In genomic region chr6:134523051-134523450, GRCh38 we compare ENCODE assay signal across 16 cellular contexts.
DNase-seq lines count a peak whose midpoint lies in the region; ATAC-seq, FAIRE-seq and TF ChIP-seq lines count a peak whose summit lies in the region.
"Had no signal": no experiment of that assay in that cellular context is flagged by ENCODE, and none has a peak within 500 bp of the region (broad histone marks: within the 10 kb centered on the region; RNA-seq: fewer than 3 reads in every experiment).

No MANE protein-coding gene starts in this region.

- DNase-seq in A549 (ENCODE audit: low read depth in 1 of 2, low spot score in 1 of 2) (no peak), mesenchymal stem cell (no peak), osteocyte (ENCODE audit: extremely low spot score, unreplicated experiment) (no peak), NCI-H1048 (lab: John Stamatoyannopoulos, UW) (no peak), left lung (no peak)
- DNase-seq in activated T-helper 2 cell treated with anti-CD3 and anti-CD28 coated beads, Interferon-gamma antibody, Interleukin-2, Interleukin-4, amounts not matched to agents 10 μg/mL and 5 μg/mL and 100 μg/mL, durations not matched to agents 14 hours and 24 hours and 36 hours (ENCODE audit: low spot score) = no peak
- no peak for DNase-seq in activated CD8-positive, alpha-beta memory T cell treated with anti-CD3 and anti-CD28 coated beads, Interleukin-2, amount 50 U/mL, for 48 hours
- DNase-seq: C1 segment of cervical spinal cord; CD4-positive, alpha-beta memory T cell; DMS153; EL; H7 had no signal

- no peak overlapping the region for H2AK5ac ChIP-seq in mesenchymal stem cell (ENCODE audit: low read length, severe bottlenecking)

- H3K4me1 ChIP-seq in A549 (peaks cover 58% of the 10 kb centered on the region), mesenchymal stem cell (ENCODE audit: control insufficient read depth, insufficient read depth, low read depth, low read length) (peaks cover 4% of the 10 kb centered on the region), left lung (peaks cover 9 to 40% of the 10 kb centered on the region in 2 donors)

- H3K27me3 ChIP-seq in mesenchymal stem cell (ENCODE audit: control insufficient read depth in 1 of 2, insufficient read depth in 1 of 2, low read length in 2 of 2) (no peaks in the 10 kb centered on the region), left lung (no peaks in the 10 kb centered on the region)

- H3K4me2 ChIP-seq in A549 (no peak overlapping the region), mesenchymal stem cell (ENCODE audit: low read length, poor library complexity, severe bottlenecking) (no peak overlapping the region)
- H3K4me2 ChIP-seq: GM23338 had no signal

- no peak overlapping the region for H3K4me3 Mint-ChIP-seq in activated T-helper 2 cell treated with anti-CD3 and anti-CD28 coated beads, Interferon-gamma antibody, Interleukin-2, Interleukin-4, amounts not matched to agents 10 μg/mL and 5 μg/mL and 100 μg/mL, durations not matched to agents 14 hours and 24 hours and 36 hours (ENCODE audit: low read depth)
- no peak overlapping the region for H3K4me3 Mint-ChIP-seq in osteocyte (ENCODE audit: unreplicated experiment)
- H3K4me3 Mint-ChIP-seq: B cell; CD4-positive, alpha-beta memory T cell; GM23338 had no signal

- H3K27ac Mint-ChIP-seq in activated T-helper 2 cell treated with anti-CD3 and anti-CD28 coated beads, Interferon-gamma antibody, Interleukin-2, Interleukin-4, amounts not matched to agents 10 μg/mL and 5 μg/mL and 100 μg/mL, durations not matched to agents 14 hours and 24 hours and 36 hours = peak overlapping the region; percentile 20
- peak overlapping the region; percentile 16 for H3K27ac Mint-ChIP-seq in osteocyte (ENCODE audit: unreplicated experiment)
- H3K27ac Mint-ChIP-seq: B cell, GM23338 had no signal

- peaks cover 50% of the 10 kb centered on the region for H3K4me1 Mint-ChIP-seq in activated T-helper 2 cell treated with anti-CD3 and anti-CD28 coated beads, Interferon-gamma antibody, Interleukin-2, Interleukin-4, amounts not matched to agents 10 μg/mL and 5 μg/mL and 100 μg/mL, durations not matched to agents 14 hours and 24 hours and 36 hours (ENCODE audit: low read depth)
- H3K4me1 Mint-ChIP-seq in osteocyte (ENCODE audit: unreplicated experiment) = peaks cover 67% of the 10 kb centered on the region

- H3K18ac ChIP-seq in mesenchymal stem cell (ENCODE audit: low read depth in 1 of 2, low read length in 2 of 2) = no peak overlapping the region

- no peak for TF ChIP-seq EP300 in A549 (IDR thresholded peaks at IDR 0.05)

- no peak overlapping the region for H2BK12ac ChIP-seq in mesenchymal stem cell (ENCODE audit: low read length in 2 of 2)

- peak overlapping the region; percentile 75 for H4K8ac ChIP-seq in mesenchymal stem cell (ENCODE audit: low read length)

- H2BK15ac ChIP-seq in mesenchymal stem cell (ENCODE audit: low read depth, poor library complexity, severe bottlenecking) = no peak overlapping the region

- H3K36me3 Mint-ChIP-seq in activated T-helper 2 cell treated with anti-CD3 and anti-CD28 coated beads, Interferon-gamma antibody, Interleukin-2, Interleukin-4, amounts not matched to agents 10 μg/mL and 5 μg/mL and 100 μg/mL, durations not matched to agents 14 hours and 24 hours and 36 hours (ENCODE audit: low read depth) = peaks cover 19% of the 10 kb centered on the region
- H3K36me3 Mint-ChIP-seq in osteocyte (ENCODE audit: unreplicated experiment) = no peaks in the 10 kb centered on the region
- H3K36me3 Mint-ChIP-seq: CD4-positive, alpha-beta memory T cell had no signal

- H3K9ac ChIP-seq in mesenchymal stem cell (ENCODE audit: low read length) = no peak overlapping the region

- H3K27ac ChIP-seq in A549 = peak overlapping the region; percentile 23 to 74; a peak in 3 of 6 replicates
- no peak overlapping the region for H3K27ac ChIP-seq in mesenchymal stem cell (ENCODE audit: low read length, poor library complexity, severe bottlenecking)
- H3K27ac ChIP-seq in left lung = no peak overlapping the region

- no peak overlapping the region for H2BK120ac ChIP-seq in mesenchymal stem cell (ENCODE audit: low read depth, low read length)

- no peaks in the 10 kb centered on the region for H3K9me3 ChIP-seq in A549
- H3K9me3 ChIP-seq in mesenchymal stem cell (ENCODE audit: control insufficient read depth, low read length) = no peaks in the 10 kb centered on the region
- H3K9me3 ChIP-seq in left lung = no peaks in the 10 kb centered on the region

- H3K23ac ChIP-seq in mesenchymal stem cell (ENCODE audit: low read length in 2 of 2) = no peak overlapping the region

- no peak for TF ChIP-seq POLR2A in A549 (IDR thresholded peaks at IDR 0.05; ENCODE audit: low read length)

- TF ChIP-seq RAD21 in A549 (conservative IDR thresholded peaks at IDR 0.05 in 1 of 2, IDR thresholded peaks at IDR 0.05 in 1 of 2) = no peak

- no peaks in the 10 kb centered on the region for H3K36me3 ChIP-seq in mesenchymal stem cell (ENCODE audit: control insufficient read depth in 1 of 2, insufficient read depth in 2 of 2, low read depth in 1 of 2, low read length in 2 of 2)
- no peaks in the 10 kb centered on the region for H3K36me3 ChIP-seq in left lung

- H3K9me3 Mint-ChIP-seq in activated T-helper 2 cell treated with anti-CD3 and anti-CD28 coated beads, Interferon-gamma antibody, Interleukin-2, Interleukin-4, amounts not matched to agents 10 μg/mL and 5 μg/mL and 100 μg/mL, durations not matched to agents 14 hours and 24 hours and 36 hours = no peaks in the 10 kb centered on the region
- no peaks in the 10 kb centered on the region for H3K9me3 Mint-ChIP-seq in osteocyte (ENCODE audit: unreplicated experiment)
- H3K9me3 Mint-ChIP-seq: GM23338 had no signal

- H3K14ac ChIP-seq in mesenchymal stem cell (ENCODE audit: low read length in 2 of 2) = no peak overlapping the region

- no peak overlapping the region for H2BK5ac ChIP-seq in mesenchymal stem cell (ENCODE audit: low read depth, low read length, poor library complexity, severe bottlenecking)

- H4K91ac ChIP-seq in mesenchymal stem cell (ENCODE audit: low read length) = peak overlapping the region; percentile 83

- POLR2A ChIA-PET in A549 (lab: Yijun Ruan, JAX) = no interaction called here

- FAIRE-seq in A549 (lab: Jason Lieb, UNC) = no peak
- FAIRE-seq: G401.6, GM12891 had no signal

- H3K27me3 Mint-ChIP-seq in activated T-helper 2 cell treated with anti-CD3 and anti-CD28 coated beads, Interferon-gamma antibody, Interleukin-2, Interleukin-4, amounts not matched to agents 10 μg/mL and 5 μg/mL and 100 μg/mL, durations not matched to agents 14 hours and 24 hours and 36 hours (ENCODE audit: low read depth) = no peaks in the 10 kb centered on the region
- no peaks in the 10 kb centered on the region for H3K27me3 Mint-ChIP-seq in osteocyte (ENCODE audit: unreplicated experiment)
- H3K27me3 Mint-ChIP-seq: B cell; CD4-positive, alpha-beta memory T cell had no signal

- ATAC-seq in A549 (no peak), left lung (no peak)
- ATAC-seq: GM23338 had no signal

- CTCF ChIA-PET in A549 (lab: Yijun Ruan, JAX) = interaction anchor here (1.1 kb wide), 1 partner anchor 35 kb away, joined by 4 read pairs; no protein-coding TSS in a partner anchor

- 86% methylated on average over 1 of the region's 1 CpG for WGBS in A549 (ENCODE audit: missing lambda C conversion rate)
- 100% methylated on average over 1 of the region's 1 CpG for WGBS in mesenchymal stem cell

- TF ChIP-seq CTCF in A549 (IDR thresholded peaks at IDR 0.05) (no peak), osteocyte (IDR thresholded peaks at IDR 0.05) (no peak), left lung (IDR thresholded peaks at IDR 0.05) (no peak)

- no peaks in the 10 kb centered on the region for H3K79me1 ChIP-seq in mesenchymal stem cell (replicated peaks; ENCODE audit: low read length, poor library complexity, severe bottlenecking)

- H3K4me3 ChIP-seq in A549 (no peak overlapping the region), mesenchymal stem cell (ENCODE audit: insufficient read depth in 1 of 2, low read depth in 1 of 2, low read length in 2 of 2) (no peak overlapping the region), left lung (no peak overlapping the region)
- H3K4me3 ChIP-seq: GM23338 had no signal

- peak overlapping the region in 1 of 2 experiments; percentile 36 for H3K4ac ChIP-seq in mesenchymal stem cell (ENCODE audit: low read depth in 1 of 2, low read length in 2 of 2)

- intact Hi-C loops in activated T-helper 2 cell treated with anti-CD3 and anti-CD28 coated beads, Interferon-gamma antibody, Interleukin-2, Interleukin-4, amounts not matched to agents 10 μg/mL and 5 μg/mL and 100 μg/mL, durations not matched to agents 14 hours and 24 hours and 36 hours (cut with micrococcal nuclease) = loop anchor here (5.0 to 10.0 kb wide), 2 partner anchors 86 to 238 kb away; no protein-coding TSS in a partner anchor
- intact Hi-C loops in left lung (cut with DNase I) = no loop called here

- H2AFZ ChIP-seq in mesenchymal stem cell (ENCODE audit: low read depth, low read length) = no peak overlapping the region
- H2AFZ ChIP-seq: GM23338 had no signal

TF ChIP-seq in A549, 52 proteins besides CTCF, POLR2A, EP300 and RAD21:
- no peak for TF ChIP-seq HOXB5 (CRISPR knock-in tag; IDR thresholded peaks at IDR 0.05)
- no peak for TF ChIP-seq SREBF2 (IDR thresholded peaks at IDR 0.05)

Comparison
In these comparisons a context has a peak if more than half of its experiments do, and no peak if none do; other contexts are left out.
1. H3K27ac ChIP-seq: peak in A549 (2 of 2); none in mesenchymal stem cell (single experiment) and left lung (0 of 2).